In the genomic region with DNA sequence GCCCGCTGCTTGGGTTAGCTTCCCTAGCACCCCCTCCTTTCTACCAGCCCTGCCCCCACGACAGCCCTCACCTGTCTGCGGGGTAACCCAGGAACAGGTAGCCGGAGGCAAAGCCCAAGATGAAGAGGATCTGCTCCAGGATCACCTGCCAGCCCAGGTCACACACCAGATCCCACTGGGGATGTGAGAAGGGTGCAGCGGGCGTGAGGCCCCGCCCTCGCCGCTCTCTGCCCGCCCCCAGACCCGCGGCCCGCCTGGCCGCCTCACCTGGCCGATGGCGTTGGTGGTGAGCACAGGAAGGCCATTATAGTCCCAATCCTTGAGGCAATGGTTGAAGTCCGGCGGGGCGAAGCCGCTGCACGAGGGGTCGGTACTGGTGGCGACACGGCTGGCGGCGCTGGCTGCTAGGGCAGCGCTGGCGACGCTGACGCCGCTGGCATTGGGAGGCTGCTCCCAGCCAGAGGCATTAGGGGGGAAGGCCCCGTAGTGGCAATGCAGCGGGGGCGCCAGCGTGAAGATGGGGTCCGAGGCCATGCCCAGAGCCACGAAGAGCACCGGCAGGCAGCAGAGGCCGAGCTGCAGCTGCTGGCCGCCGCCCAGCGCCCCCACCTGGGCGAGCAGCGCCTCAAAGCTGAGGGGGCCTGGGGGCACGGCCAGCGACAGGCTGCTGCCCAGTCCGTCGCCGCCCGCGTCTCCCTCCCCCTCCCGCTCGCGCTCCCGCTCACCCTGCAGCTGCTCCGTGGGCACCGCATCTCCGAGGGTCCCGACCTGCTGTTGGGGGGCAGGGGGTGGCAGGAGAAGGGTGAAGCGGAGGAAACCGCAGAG, we compare ENCODE assay signal across 8 cellular contexts. TPM values are rescaled to one million over a fixed set of nuclear protein-coding genes. Genes with fewer than 3 reads are reported as not detected.
DNase-seq lines count a peak whose midpoint lies in the region; ATAC-seq, FAIRE-seq and TF ChIP-seq lines count a peak whose summit lies in the region.

No MANE protein-coding gene starts in this region.

- peaks cover 22% of the 10 kb centered on the region for H3K27me3 ChIP-seq in keratinocyte (ENCODE audit: control insufficient read depth, extremely low read depth, insufficient read depth, low read length)

- H3K4me3 ChIP-seq in keratinocyte (ENCODE audit: control insufficient read depth in 2 of 3, extremely low read depth in 1 of 3, insufficient read depth in 2 of 3, low read depth in 1 of 3, low read length in 3 of 3): peak overlapping the region; percentile 38 to 55 (median 40)

- peaks cover 3% of the 10 kb centered on the region for H3K4me1 ChIP-seq in keratinocyte (ENCODE audit: control insufficient read depth, extremely low read depth, insufficient read depth, low read length)

- dilution Hi-C loops in keratinocyte (cut with MboI; ENCODE audit: extremely low pct_ligation_motif_present, low sequenced_read_pairs): no loop called here

- DNase-seq in activated CD8-positive, alpha-beta memory T cell treated with anti-CD3 and anti-CD28 coated beads, Interleukin-2, amount 10 ng/mL, durations not matched to agents 7 days and 5 days: no peak
- no peak for DNase-seq in activated CD8-positive, alpha-beta memory T cell treated with anti-CD3 and anti-CD28 coated beads, Interleukin-2, amount 50 U/mL, for 48 hours
- DNase-seq in keratinocyte (ENCODE audit: low read depth, low spot score) (no peak), UCSD-AML1 (lab: John Stamatoyannopoulos, UW; ENCODE audit: unreplicated experiment) (no peak), OCI-M1 (lab: John Stamatoyannopoulos, UW) (no peak)

- no peaks in the 10 kb centered on the region for H3K36me3 ChIP-seq in keratinocyte (ENCODE audit: control insufficient read depth in 2 of 2, extremely low read depth in 1 of 2, insufficient read depth in 2 of 2, low read length in 2 of 2)

- peak overlapping the region; percentile 68 for H3K4me2 ChIP-seq in keratinocyte (ENCODE audit: control insufficient read depth, extremely low read depth, insufficient read depth, low read depth, low read length)

- H3K9me3 ChIP-seq in keratinocyte (ENCODE audit: control insufficient read depth, low read depth, low read length): no peaks in the 10 kb centered on the region

- no peak for FAIRE-seq in keratinocyte (lab: Jason Lieb, UNC)

- H3K27me3 Mint-ChIP-seq in activated CD8-positive, alpha-beta memory T cell treated with anti-CD3 and anti-CD28 coated beads, Interleukin-2, amount 10 ng/mL, durations not matched to agents 7 days and 5 days: peaks cover 57% of the 10 kb centered on the region
- H3K27me3 Mint-ChIP-seq in brain: peaks cover 5% of the 10 kb centered on the region
- peaks cover 41% of the 10 kb centered on the region for H3K27me3 Mint-ChIP-seq in stimulated activated naive CD8-positive, alpha-beta T cell treated with anti-CD3 and anti-CD28 coated beads, Interleukin-15, Interleukin-2, amounts not matched to agents 100 ng/mL and 50 ng/mL, for 24 hours

- H2AFZ ChIP-seq in keratinocyte (ENCODE audit: control insufficient read depth, low read length): peak overlapping the region; percentile 53

- H3K4me1 Mint-ChIP-seq in activated CD8-positive, alpha-beta memory T cell treated with anti-CD3 and anti-CD28 coated beads, Interleukin-2, amount 10 ng/mL, durations not matched to agents 7 days and 5 days: peaks cover 10% of the 10 kb centered on the region
- peaks cover 36% of the 10 kb centered on the region for H3K4me1 Mint-ChIP-seq in brain
- H3K4me1 Mint-ChIP-seq in stimulated activated naive CD8-positive, alpha-beta T cell treated with anti-CD3 and anti-CD28 coated beads, Interleukin-15, Interleukin-2, amounts not matched to agents 100 ng/mL and 50 ng/mL, for 24 hours (ENCODE audit: low read depth): peaks cover 8% of the 10 kb centered on the region

- H3K36me3 Mint-ChIP-seq in activated CD8-positive, alpha-beta memory T cell treated with anti-CD3 and anti-CD28 coated beads, Interleukin-2, amount 10 ng/mL, durations not matched to agents 7 days and 5 days: no peaks in the 10 kb centered on the region
- peaks cover 25% of the 10 kb centered on the region for H3K36me3 Mint-ChIP-seq in brain
- H3K36me3 Mint-ChIP-seq in stimulated activated naive CD8-positive, alpha-beta T cell treated with anti-CD3 and anti-CD28 coated beads, Interleukin-15, Interleukin-2, amounts not matched to agents 100 ng/mL and 50 ng/mL, for 24 hours (ENCODE audit: low read depth): no peaks in the 10 kb centered on the region

- CTCF ChIA-PET in activated CD8-positive, alpha-beta memory T cell treated with anti-CD3 and anti-CD28 coated beads, Interleukin-2, amount 10 ng/mL, durations not matched to agents 7 days and 5 days (lab: Charles Lee): interaction anchor here (0.8 to 1.3 kb wide), 3 partner anchors 28 to 283 kb away, joined by 3 to 4 read pairs (median 3); no protein-coding TSS in a partner anchor

- no peaks in the 10 kb centered on the region for H3K9me3 Mint-ChIP-seq in activated CD8-positive, alpha-beta memory T cell treated with anti-CD3 and anti-CD28 coated beads, Interleukin-2, amount 10 ng/mL, durations not matched to agents 7 days and 5 days (ENCODE audit: low read depth)
- no peaks in the 10 kb centered on the region for H3K9me3 Mint-ChIP-seq in brain
- no peaks in the 10 kb centered on the region for H3K9me3 Mint-ChIP-seq in stimulated activated naive CD8-positive, alpha-beta T cell treated with anti-CD3 and anti-CD28 coated beads, Interleukin-15, Interleukin-2, amounts not matched to agents 100 ng/mL and 50 ng/mL, for 24 hours

- H3K4me3 Mint-ChIP-seq in activated CD8-positive, alpha-beta memory T cell treated with anti-CD3 and anti-CD28 coated beads, Interleukin-2, amount 10 ng/mL, durations not matched to agents 7 days and 5 days: peak overlapping the region; percentile 55
- peak overlapping the region; percentile 84 to 94 (median 87) for H3K4me3 Mint-ChIP-seq in brain
- H3K4me3 Mint-ChIP-seq in stimulated activated naive CD8-positive, alpha-beta T cell treated with anti-CD3 and anti-CD28 coated beads, Interleukin-15, Interleukin-2, amounts not matched to agents 100 ng/mL and 50 ng/mL, for 24 hours: peak overlapping the region; percentile 75

- ATAC-seq in activated CD8-positive, alpha-beta memory T cell treated with anti-CD3 and anti-CD28 coated beads, Interleukin-2, amount 10 ng/mL, durations not matched to agents 7 days and 5 days: peak; percentile 38
- no peak for ATAC-seq in GM19397 (IDR thresholded peaks at IDR 0.05; ENCODE audit: unreplicated experiment)

- no peaks in the 10 kb centered on the region for H3K79me2 ChIP-seq in keratinocyte (ENCODE audit: control insufficient read depth, insufficient read depth, low read length)

- TF ChIP-seq CTCF in brain (conservative IDR thresholded peaks at IDR 0.05) (peak; percentile 14 to 64), keratinocyte (optimal IDR thresholded peaks at IDR 0.05 in 1 of 3, IDR thresholded peaks at IDR 0.05 in 1 of 3, conservative IDR thresholded peaks at IDR 0.05 in 1 of 3; ENCODE audit: extremely low read depth in 1 of 3, insufficient read depth in 2 of 3, low read length in 3 of 3) (peak in 1 of 3 experiments; percentile 26)

- no peak overlapping the region for H3K27ac ChIP-seq in keratinocyte (ENCODE audit: control insufficient read depth, insufficient read depth, low read length)

- no peaks in the 10 kb centered on the region for H3K9me1 ChIP-seq in keratinocyte (ENCODE audit: control insufficient read depth, extremely low read depth, insufficient read depth, low read length)

- no peak overlapping the region for H3K9ac ChIP-seq in keratinocyte (ENCODE audit: control insufficient read depth, extremely low read depth, insufficient read depth, low read length)

- H4K20me1 ChIP-seq in keratinocyte (ENCODE audit: control insufficient read depth, extremely low read depth, insufficient read depth, low read length): no peaks in the 10 kb centered on the region

- H3K27ac Mint-ChIP-seq in activated CD8-positive, alpha-beta memory T cell treated with anti-CD3 and anti-CD28 coated beads, Interleukin-2, amount 10 ng/mL, durations not matched to agents 7 days and 5 days: no peak overlapping the region
- H3K27ac Mint-ChIP-seq in brain: peak overlapping the region; percentile 72 to 95 (median 90)
- H3K27ac Mint-ChIP-seq in stimulated activated naive CD8-positive, alpha-beta T cell treated with anti-CD3 and anti-CD28 coated beads, Interleukin-15, Interleukin-2, amounts not matched to agents 100 ng/mL and 50 ng/mL, for 24 hours: no peak overlapping the region

RNA-seq across cellular contexts. Expression of gene SLC22A17, which starts 0.8 kb away (rescaled TPM):
- total RNA-seq in activated CD8-positive, alpha-beta memory T cell treated with anti-CD3 and anti-CD28 coated beads, Interleukin-2, amount 10 ng/mL, durations not matched to agents 7 days and 5 days: 1 to 10 TPM; 1.7 to 2.8 TPM
- polyA plus RNA-seq in brain (ENCODE audit: insufficient read depth, low read depth, low replicate concordance) (298 TPM), keratinocyte (0.76 to 2.1 TPM (median 1.2 TPM) in 3 replicates)
- polyA plus RNA-seq in keratinocyte (2011; ENCODE audit: low read depth): 0.69 TPM
- 0.34 and 0.60 TPM in 2 replicates for polyA plus RNA-seq in keratinocyte (2011; cell fraction: cytosol; rRNA removed)
- polyA plus RNA-seq in keratinocyte (2011; cell fraction: nucleus; rRNA removed): 2.7 and 3.6 TPM in 2 replicates
- 1.7 and 2.8 TPM in 2 replicates for polyA plus RNA-seq in keratinocyte (2012; ENCODE audit: low replicate concordance)
- polyA minus RNA-seq in keratinocyte: 0.99 to 1.4 TPM (median 1.2 TPM) in 3 replicates
- polyA minus RNA-seq in keratinocyte (2011; cell fraction: cytosol; rRNA and poly(A)+ RNA removed): 0.96 TPM
- 2.5 and 3.3 TPM in 2 replicates for polyA minus RNA-seq in keratinocyte (2011; cell fraction: nucleus; rRNA and poly(A)+ RNA removed)

RNA-seq across cellular contexts. Expression of gene EFS, which starts 13.1 kb away (rescaled TPM):
- total RNA-seq in activated CD8-positive, alpha-beta memory T cell treated with anti-CD3 and anti-CD28 coated beads, Interleukin-2, amount 10 ng/mL, durations not matched to agents 7 days and 5 days: not detected
- polyA plus RNA-seq in brain (ENCODE audit: insufficient read depth, low read depth, low replicate concordance): 74.9 TPM
- 1.4 to 2.1 TPM (median 1.7 TPM) in 3 replicates for polyA plus RNA-seq in keratinocyte
- 2.0 TPM for polyA plus RNA-seq in keratinocyte (2011; ENCODE audit: low read depth)
- polyA plus RNA-seq in keratinocyte (2011; cell fraction: cytosol; rRNA removed): 0.68 and 1.1 TPM in 2 replicates
- polyA plus RNA-seq in keratinocyte (2011; cell fraction: nucleus; rRNA removed): 2.7 and 3.3 TPM in 2 replicates
- polyA plus RNA-seq in keratinocyte (2012; ENCODE audit: low replicate concordance): 2.7 and 6.8 TPM in 2 replicates
- polyA minus RNA-seq in keratinocyte: 0.79 to 1.8 TPM (median 1.3 TPM) in 3 replicates
- polyA minus RNA-seq in keratinocyte (2011; cell fraction: cytosol; rRNA and poly(A)+ RNA removed): 1.3 TPM
- 0.70 and 1.1 TPM in 2 replicates for polyA minus RNA-seq in keratinocyte (2011; cell fraction: nucleus; rRNA and poly(A)+ RNA removed)

RNA-seq across cellular contexts. Expression of gene IL25, which starts 20.7 kb away (rescaled TPM):
- total RNA-seq in activated CD8-positive, alpha-beta memory T cell treated with anti-CD3 and anti-CD28 coated beads, Interleukin-2, amount 10 ng/mL, durations not matched to agents 7 days and 5 days: not detected
- polyA plus RNA-seq in brain (ENCODE audit: insufficient read depth, low read depth, low replicate concordance): not detected
- not detected in 3 replicates for polyA plus RNA-seq in keratinocyte
- not detected for polyA plus RNA-seq in keratinocyte (2011; ENCODE audit: low read depth)
- not detected in 2 replicates for polyA plus RNA-seq in keratinocyte (2011; cell fraction: cytosol; rRNA removed)
- polyA plus RNA-seq in keratinocyte (2011; cell fraction: nucleus; rRNA removed): not detected in 2 replicates
- polyA plus RNA-seq in keratinocyte (2012; ENCODE audit: low replicate concordance): not detected in 2 replicates
- not detected in 3 replicates for polyA minus RNA-seq in keratinocyte
- polyA minus RNA-seq in keratinocyte (2011; cell fraction: cytosol; rRNA and poly(A)+ RNA removed): not detected
- not detected in 2 replicates for polyA minus RNA-seq in keratinocyte (2011; cell fraction: nucleus; rRNA and poly(A)+ RNA removed)

RNA-seq across cellular contexts. Expression of gene CMTM5, which starts 25.0 kb away (rescaled TPM):
- not detected for total RNA-seq in activated CD8-positive, alpha-beta memory T cell treated with anti-CD3 and anti-CD28 coated beads, Interleukin-2, amount 10 ng/mL, durations not matched to agents 7 days and 5 days
- polyA plus RNA-seq in brain (ENCODE audit: insufficient read depth, low read depth, low replicate concordance) (92.0 TPM), keratinocyte (not detected in 3 replicates)
- not detected for polyA plus RNA-seq in keratinocyte (2011; ENCODE audit: low read depth)
- not detected in 2 replicates for polyA plus RNA-seq in keratinocyte (2011; cell fraction: cytosol; rRNA removed)
- polyA plus RNA-seq in keratinocyte (2011; cell fraction: nucleus; rRNA removed): not detected in 2 replicates
- not detected in 2 replicates for polyA plus RNA-seq in keratinocyte (2012; ENCODE audit: low replicate concordance)
- polyA minus RNA-seq in keratinocyte: not detected in 3 replicates
- polyA minus RNA-seq in keratinocyte (2011; cell fraction: cytosol; rRNA and poly(A)+ RNA removed): not detected
- not detected in 2 replicates for polyA minus RNA-seq in keratinocyte (2011; cell fraction: nucleus; rRNA and poly(A)+ RNA removed)

RNA-seq across cellular contexts. Expression of gene PABPN1, which starts 30.6 kb away (rescaled TPM):
- total RNA-seq in activated CD8-positive, alpha-beta memory T cell treated with anti-CD3 and anti-CD28 coated beads, Interleukin-2, amount 10 ng/mL, durations not matched to agents 7 days and 5 days: 100 to 1,000 TPM; 225 to 269 TPM
- polyA plus RNA-seq in brain (ENCODE audit: insufficient read depth, low read depth, low replicate concordance): 137 TPM
- polyA plus RNA-seq in keratinocyte: 168 to 185 TPM (median 173 TPM) in 3 replicates
- polyA plus RNA-seq in keratinocyte (2011; ENCODE audit: low read depth): 167 TPM
- polyA plus RNA-seq in keratinocyte (2011; cell fraction: cytosol; rRNA removed): 93.9 and 125 TPM in 2 replicates
- polyA plus RNA-seq in keratinocyte (2011; cell fraction: nucleus; rRNA removed): 386 and 417 TPM in 2 replicates
- 94.2 and 106 TPM in 2 replicates for polyA plus RNA-seq in keratinocyte (2012; ENCODE audit: low replicate concordance)
- polyA minus RNA-seq in keratinocyte: 45.9 to 65.9 TPM (median 55.4 TPM) in 3 replicates
- polyA minus RNA-seq in keratinocyte (2011; cell fraction: cytosol; rRNA and poly(A)+ RNA removed): 53.5 TPM
- 32.5 and 62.2 TPM in 2 replicates for polyA minus RNA-seq in keratinocyte (2011; cell fraction: nucleus; rRNA and poly(A)+ RNA removed)

Comparison
In these comparisons a context has a peak if more than half of its experiments do, and no peak if none do; other contexts are left out.
1. H3K27ac Mint-ChIP-seq: peak in brain (5 of 5); none in activated CD8-positive, alpha-beta memory T cell treated with anti-CD3 and anti-CD28 coated beads, Interleukin-2, amount 10 ng/mL, durations not matched to agents 7 days and 5 days (single experiment) and stimulated activated naive CD8-positive, alpha-beta T cell treated with anti-CD3 and anti-CD28 coated beads, Interleukin-15, Interleukin-2, amounts not matched to agents 100 ng/mL and 50 ng/mL, for 24 hours (single experiment).
2. RNA of gene SLC22A17, which starts 0.8 kb away (polyA plus RNA-seq): 298 TPM in brain (single experiment); 0.34 to 3.6 TPM in keratinocyte; every median in the first group is over 10 times any median in the second.
3. Peak in every context shown above with its lines, with median percentiles within 50 percentile points of each other: H3K4me3 Mint-ChIP-seq.